Comparison of ENCODE assay signal across 11 cellular contexts in the genomic region with DNA sequence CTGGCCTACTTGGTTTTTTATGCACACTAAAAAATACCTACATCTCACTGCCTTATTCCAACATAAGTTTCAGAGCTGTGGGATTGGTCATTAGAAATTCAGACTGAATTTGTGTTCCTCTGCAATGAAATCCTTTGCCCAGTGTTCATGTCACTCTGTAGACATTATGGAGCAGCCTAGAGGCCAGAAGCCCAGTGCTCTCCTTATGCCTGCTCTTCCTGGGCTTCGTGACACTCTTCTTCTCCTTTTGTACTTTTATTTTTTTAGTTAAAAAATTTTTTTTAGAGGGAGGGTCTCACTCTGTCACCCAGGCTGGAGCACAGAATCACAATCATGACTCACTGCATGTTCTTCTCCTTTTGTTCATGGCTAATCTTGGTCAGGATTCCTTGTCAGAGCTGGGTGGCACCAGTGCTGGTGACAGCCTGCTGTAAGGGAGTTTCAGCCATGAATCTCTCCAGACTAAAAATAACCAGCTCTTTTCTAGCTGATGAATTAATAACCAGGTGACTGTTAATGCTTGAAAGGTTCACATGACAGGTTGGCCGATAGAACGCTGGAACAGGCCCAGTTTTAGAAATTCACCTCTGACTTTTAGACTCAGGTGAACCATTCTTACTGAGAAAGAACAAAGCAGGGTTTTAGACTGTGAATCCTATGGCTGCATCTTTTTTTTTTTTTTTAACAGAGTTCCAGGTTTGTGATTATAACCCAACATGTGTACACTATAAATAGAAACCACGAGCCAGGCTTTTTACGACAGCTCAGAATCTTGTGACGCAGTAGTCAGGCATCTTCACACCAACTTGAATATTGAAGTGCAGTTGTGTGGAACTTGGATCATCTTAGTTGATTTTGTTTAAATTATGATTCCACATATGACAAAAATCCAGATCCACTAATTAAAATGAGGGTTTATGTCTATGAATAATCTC. TPM values are rescaled to one million over a fixed set of nuclear protein-coding genes. Genes with fewer than 3 reads are reported as not detected.
A peak's percentile ranks its signal among the peaks of the same experiment; 100 is the strongest.
DNase-seq lines count a peak whose midpoint lies in the region; ATAC-seq and TF ChIP-seq lines count a peak whose summit lies in the region.
"Had no signal": no experiment of that assay in that cellular context is flagged by ENCODE, and none has a peak within 500 bp of the region (broad histone marks: within the 10 kb centered on the region; RNA-seq: fewer than 3 reads in every experiment).

No MANE protein-coding gene starts in this region.

- no peak overlapping the region for H3K4me3 ChIP-seq in OCI-LY3 (ENCODE audit: low read length)
- H3K4me3 ChIP-seq in retinal pigment epithelial cell (ENCODE audit: low read length): no peak overlapping the region
- no peak overlapping the region for H3K4me3 ChIP-seq in HAP-1

- H3K79me2 ChIP-seq in OCI-LY3 (ENCODE audit: low read length): no peaks in the 10 kb centered on the region

- H3K27me3 ChIP-seq in OCI-LY3 (ENCODE audit: low read depth, low read length): no peaks in the 10 kb centered on the region
- H3K27me3 ChIP-seq in HAP-1 (ENCODE audit: low read depth): no peaks in the 10 kb centered on the region

- intact Hi-C loops in Right ventricle myocardium superior (cut with DNase I): no loop called here

- DNase-seq in EH (ENCODE audit: low read depth): peak; percentile 89
- no peak for DNase-seq in Right ventricle myocardium superior
- DNase-seq in retinal pigment epithelial cell (ENCODE audit: low read depth): peak; percentile 88
- DNase-seq in HAP-1 (ENCODE audit: low spot score in 2 of 2): no peak
- no peak for DNase-seq in mesothelial cell of epicardium (ENCODE audit: low spot score in 2 of 2, unreplicated experiment in 2 of 2)
- DNase-seq in pons (ENCODE audit: low spot score): no peak

- no peak for TF ChIP-seq CTCF in OCI-LY3 (IDR thresholded peaks at IDR 0.05; ENCODE audit: low read depth, low read length)
- no peak for TF ChIP-seq CTCF in retinal pigment epithelial cell (conservative IDR thresholded peaks at IDR 0.05; ENCODE audit: low read depth, low read length)
- no peak for TF ChIP-seq CTCF in mesothelial cell of epicardium (IDR thresholded peaks at IDR 0.05; ENCODE audit: unreplicated experiment)

- ATAC-seq in Right ventricle myocardium superior (ENCODE audit: poor library complexity): peak; percentile 85
- no peak for ATAC-seq in stimulated activated memory B cell treated with anti-CD40 and anti-IgM and Interleukin-4, amounts not matched to agents 10 μg/mL and 1 μg/mL and 100 μg/mL, for 72 hours
- ATAC-seq: esophagus mucosa; natural killer cell treated with Interleukin-12 subunit alpha and Interleukin-12 subunit beta and Interleukin-15 and Interleukin-18, amount 100 ng/mL, for 72 hours had no signal

- H4K20me1 ChIP-seq in OCI-LY3 (ENCODE audit: insufficient read depth, low read length): no peaks in the 10 kb centered on the region

- no peak overlapping the region for H3K27ac ChIP-seq in OCI-LY3 (ENCODE audit: low read length)

- H3K9me3 ChIP-seq in OCI-LY3 (ENCODE audit: insufficient read depth, low read length): no peaks in the 10 kb centered on the region
- H3K9me3 ChIP-seq in HAP-1: no peaks in the 10 kb centered on the region

- no peaks in the 10 kb centered on the region for H3K27me3 Mint-ChIP-seq in stimulated activated memory B cell treated with anti-CD40 and anti-IgM and Interleukin-4, amounts not matched to agents 10 μg/mL and 1 μg/mL and 100 μg/mL, for 72 hours
- H3K27me3 Mint-ChIP-seq in mesothelial cell of epicardium (ENCODE audit: low read depth): no peaks in the 10 kb centered on the region
- H3K27me3 Mint-ChIP-seq: natural killer cell treated with Interleukin-12 subunit alpha and Interleukin-12 subunit beta and Interleukin-15 and Interleukin-18, amount 100 ng/mL, for 72 hours had no signal

- H3K27ac Mint-ChIP-seq in stimulated activated memory B cell treated with anti-CD40 and anti-IgM and Interleukin-4, amounts not matched to agents 10 μg/mL and 1 μg/mL and 100 μg/mL, for 72 hours: no peak overlapping the region
- H3K27ac Mint-ChIP-seq in mesothelial cell of epicardium: no peak overlapping the region
- H3K27ac Mint-ChIP-seq: activated T-helper 1 cell treated with anti-CD3 and anti-CD28 coated beads, Interleukin-12 subunit alpha, Interleukin-12 subunit beta, Interleukin-2, Interleukin-4 antibody, amounts not matched to agents 30 ng/mL and 10 ng/mL and 1 ng/mL, durations not matched to agents 14 hours and 24 hours and 36 hours; natural killer cell treated with Interleukin-12 subunit alpha and Interleukin-12 subunit beta and Interleukin-15 and Interleukin-18, amount 100 ng/mL, for 72 hours had no signal

- H3K36me3 ChIP-seq in OCI-LY3 (replicated peaks; ENCODE audit: low read depth, low read length) (peaks cover 35% of the 10 kb centered on the region), HAP-1 (replicated peaks) (no peaks in the 10 kb centered on the region; the same call in 1 of the 2 replicates)

- no peaks in the 10 kb centered on the region for H3K4me1 Mint-ChIP-seq in stimulated activated memory B cell treated with anti-CD40 and anti-IgM and Interleukin-4, amounts not matched to agents 10 μg/mL and 1 μg/mL and 100 μg/mL, for 72 hours
- H3K4me1 Mint-ChIP-seq in mesothelial cell of epicardium: no peaks in the 10 kb centered on the region

- H2AFZ ChIP-seq in OCI-LY3 (ENCODE audit: low read depth, low read length): no peak overlapping the region

- H3K4me3 Mint-ChIP-seq in stimulated activated memory B cell treated with anti-CD40 and anti-IgM and Interleukin-4, amounts not matched to agents 10 μg/mL and 1 μg/mL and 100 μg/mL, for 72 hours: no peak overlapping the region
- H3K4me3 Mint-ChIP-seq in mesothelial cell of epicardium: no peak overlapping the region
- H3K4me3 Mint-ChIP-seq: activated T-helper 1 cell treated with anti-CD3 and anti-CD28 coated beads, Interleukin-12 subunit alpha, Interleukin-12 subunit beta, Interleukin-2, Interleukin-4 antibody, amounts not matched to agents 30 ng/mL and 10 ng/mL and 1 ng/mL, durations not matched to agents 14 hours and 24 hours and 36 hours; natural killer cell treated with Interleukin-12 subunit alpha and Interleukin-12 subunit beta and Interleukin-15 and Interleukin-18, amount 100 ng/mL, for 72 hours had no signal

- peaks cover 54% of the 10 kb centered on the region for H3K36me3 Mint-ChIP-seq in stimulated activated memory B cell treated with anti-CD40 and anti-IgM and Interleukin-4, amounts not matched to agents 10 μg/mL and 1 μg/mL and 100 μg/mL, for 72 hours
- H3K36me3 Mint-ChIP-seq in mesothelial cell of epicardium: peaks cover 22% of the 10 kb centered on the region

- in situ Hi-C loops in HAP-1 (cut with MboI; ENCODE audit: low sequenced_read_pairs): loop anchor here (25.0 kb wide), 1 partner anchor 668 kb away; no protein-coding TSS in a partner anchor

- H3K9ac ChIP-seq in OCI-LY3 (ENCODE audit: low read length): no peak overlapping the region

- peak overlapping the region; percentile 39 for H3K4me2 ChIP-seq in OCI-LY3 (ENCODE audit: low read length)

- H3K9me3 Mint-ChIP-seq in stimulated activated memory B cell treated with anti-CD40 and anti-IgM and Interleukin-4, amounts not matched to agents 10 μg/mL and 1 μg/mL and 100 μg/mL, for 72 hours: no peaks in the 10 kb centered on the region
- H3K9me3 Mint-ChIP-seq in mesothelial cell of epicardium: no peaks in the 10 kb centered on the region
- H3K9me3 Mint-ChIP-seq: activated T-helper 1 cell treated with anti-CD3 and anti-CD28 coated beads, Interleukin-12 subunit alpha, Interleukin-12 subunit beta, Interleukin-2, Interleukin-4 antibody, amounts not matched to agents 30 ng/mL and 10 ng/mL and 1 ng/mL, durations not matched to agents 14 hours and 24 hours and 36 hours; natural killer cell treated with Interleukin-12 subunit alpha and Interleukin-12 subunit beta and Interleukin-15 and Interleukin-18, amount 100 ng/mL, for 72 hours had no signal

- H3K4me1 ChIP-seq in OCI-LY3 (ENCODE audit: low read length) (peaks cover 12% of the 10 kb centered on the region), HAP-1 (no peaks in the 10 kb centered on the region)

RNA-seq across cellular contexts. Expression of a gene that starts 34.0 kb away (rescaled TPM):
- not detected for total RNA-seq in Right ventricle myocardium superior
- total RNA-seq in mesothelial cell of epicardium: not detected in 3 replicates
- total RNA-seq: activated T-helper 1 cell treated with anti-CD3 and anti-CD28 coated beads, Interleukin-12 subunit alpha, Interleukin-12 subunit beta, Interleukin-2, Interleukin-4 antibody, amounts not matched to agents 30 ng/mL and 10 ng/mL and 1 ng/mL, durations not matched to agents 14 hours and 24 hours and 36 hours; esophagus mucosa; natural killer cell treated with Interleukin-12 subunit alpha and Interleukin-12 subunit beta and Interleukin-15 and Interleukin-18, amount 100 ng/mL, for 72 hours had no signal

Comparison
In these comparisons a context has a peak if more than half of its experiments do, and no peak if none do; other contexts are left out.
1. DNase-seq: peak in EH (single experiment) and retinal pigment epithelial cell (single experiment); none in Right ventricle myocardium superior (single experiment), HAP-1 (0 of 2), mesothelial cell of epicardium (0 of 2) and pons (single experiment).